ENCODE assay signal across 13 cellular contexts in genomic region chr5:170571331-170571731, GRCh38.
DNase-seq lines count a peak whose midpoint lies in the region; ATAC-seq, FAIRE-seq and TF ChIP-seq lines count a peak whose summit lies in the region.
"Had no signal": no experiment of that assay in that cellular context is flagged by ENCODE, and none has a peak within 500 bp of the region (broad histone marks: within the 10 kb centered on the region; RNA-seq: fewer than 3 reads in every experiment).

No MANE protein-coding gene starts in this region.

- peak overlapping the region; percentile 92 for H3K27ac Mint-ChIP-seq in astrocyte (ENCODE audit: unreplicated experiment)

- intact Hi-C loops in left lung (cut with DNase I), result no loop called here
- intact Hi-C loops in A673 (cut with micrococcal nuclease; ENCODE audit: unreplicated experiment), result no loop called here

- in situ Hi-C loops in ACHN (cut with HindIII; ENCODE audit: low pct_ligation_motif_present, low pct_unique_long_range_greater_than_20kb, low sequenced_read_pairs), result no loop called here

- H3K4me2 ChIP-seq in astrocyte (ENCODE audit: low read length), result peak overlapping the region; percentile 48

- peak; percentile 94 for DNase-seq in ACHN
- DNase-seq in HPDE6-E6E7 (ENCODE audit: extremely low spot score), result peak; percentile 8
- peak; percentile 86 for DNase-seq in astrocyte (ENCODE audit: low read depth)
- DNase-seq in left lung, result no peak
- no peak for DNase-seq in inferior parietal cortex (ENCODE audit: extremely low spot score)
- no peak for DNase-seq in A673 (ENCODE audit: low spot score)
- no peak for DNase-seq in globus pallidus (ENCODE audit: low spot score)
- DNase-seq: activated CD4-positive, alpha-beta T cell treated with anti-CD3 and anti-CD28 coated beads, Interleukin-2, amount 50 U/mL, for 48 hours; BE2C; stimulated activated CD4-positive, alpha-beta T cell treated with anti-CD3 and anti-CD28 coated beads, Interleukin-4, amount 100 ng/mL, for 24 hours had no signal

- H3K79me2 ChIP-seq in astrocyte (ENCODE audit: insufficient read depth, low read length), result no peaks in the 10 kb centered on the region

- peaks cover 29% of the 10 kb centered on the region for H3K4me1 Mint-ChIP-seq in astrocyte (ENCODE audit: low read depth, unreplicated experiment)

- no peaks in the 10 kb centered on the region for H3K9me3 ChIP-seq in astrocyte (ENCODE audit: insufficient read depth, low read depth, low read length)
- peaks cover 0 to 3% of the 10 kb centered on the region in 2 donors for H3K9me3 ChIP-seq in left lung
- H3K9me3 ChIP-seq in A673 (ENCODE audit: low read depth, low read length, poor library complexity, severe bottlenecking), result no peaks in the 10 kb centered on the region
- H3K9me3 ChIP-seq: BE2C had no signal

- no peak for TF ChIP-seq CTCF in astrocyte (IDR thresholded peaks at IDR 0.05; ENCODE audit: insufficient read depth, low read depth, low read length)
- TF ChIP-seq CTCF in left lung (IDR thresholded peaks at IDR 0.05), result no peak
- TF ChIP-seq CTCF in A673 (conservative IDR thresholded peaks at IDR 0.05; ENCODE audit: low read depth, low read length), result no peak

- peaks cover 16% of the 10 kb centered on the region for H3K27me3 Mint-ChIP-seq in astrocyte (ENCODE audit: low read depth, unreplicated experiment)

- no TSS peak for BruUV-seq in A673 (replicated peaks; lab: Mats Ljungman, UMichigan)

- no peak for FAIRE-seq in astrocyte (lab: Jason Lieb, UNC)
- FAIRE-seq: islet of Langerhans, K562 had no signal

- peaks cover 6% of the 10 kb centered on the region for H3K9me3 Mint-ChIP-seq in astrocyte (ENCODE audit: unreplicated experiment)

- no peaks in the 10 kb centered on the region for H3K36me3 Mint-ChIP-seq in astrocyte (ENCODE audit: low read depth, unreplicated experiment)

- no peak overlapping the region for H3K27ac ChIP-seq in astrocyte (ENCODE audit: low read depth, low read length)
- H3K27ac ChIP-seq in left lung, result no peak overlapping the region
- H3K27ac ChIP-seq in A673 (ENCODE audit: low read depth, low read length, poor library complexity, severe bottlenecking), result no peak overlapping the region

- H3K27me3 ChIP-seq in astrocyte (ENCODE audit: insufficient read depth, low read length) (peaks cover 6% of the 10 kb centered on the region), left lung (peaks cover 12 to 43% of the 10 kb centered on the region in 2 donors), A673 (replicated peaks; ENCODE audit: insufficient read depth, low read depth, low read length, poor library complexity) (peaks cover 6% of the 10 kb centered on the region)

- H4K20me1 ChIP-seq in astrocyte (ENCODE audit: insufficient read depth, low read length), result no peaks in the 10 kb centered on the region

- H3K4me3 ChIP-seq in astrocyte (ENCODE audit: insufficient read depth, low read depth, low read length) (no peak overlapping the region), left lung (no peak overlapping the region), A673 (ENCODE audit: low read depth, low read length, poor library complexity, severe bottlenecking) (no peak overlapping the region)
- H3K4me3 ChIP-seq: K562 had no signal

- POLR2A ChIA-PET in A673 (lab: Charles Lee; ENCODE audit: low non-redundant PET), result no interaction called here

- peak; percentile 45 for ATAC-seq in left lung
- ATAC-seq in HG03457 (IDR thresholded peaks at IDR 0.05; ENCODE audit: unreplicated experiment), result no peak
- ATAC-seq: K562 had no signal

- H3K4me3 Mint-ChIP-seq in astrocyte (ENCODE audit: unreplicated experiment), result no peak overlapping the region

- H3K4me1 ChIP-seq in astrocyte (ENCODE audit: insufficient read depth, low read length) (peaks cover 14% of the 10 kb centered on the region), left lung (peaks cover 0 to 4% of the 10 kb centered on the region in 2 donors), A673 (ENCODE audit: insufficient read depth, low read length, poor library complexity, severe bottlenecking) (no peaks in the 10 kb centered on the region)
- H3K4me1 ChIP-seq: BE2C had no signal

- H3K36me3 ChIP-seq in astrocyte (ENCODE audit: insufficient read depth, low read length) (no peaks in the 10 kb centered on the region), left lung (no peaks in the 10 kb centered on the region), A673 (ENCODE audit: insufficient read depth, low read length, poor library complexity, severe bottlenecking) (no peaks in the 10 kb centered on the region)
- H3K36me3 ChIP-seq: BE2C had no signal

- CTCF ChIA-PET in A673 (lab: Charles Lee), result no interaction called here

- H3K9ac ChIP-seq in astrocyte (ENCODE audit: low read length), result no peak overlapping the region

- H2AFZ ChIP-seq in astrocyte (ENCODE audit: low read depth, low read length), result no peak overlapping the region

Comparison
In these comparisons a context has a peak if more than half of its experiments do, and no peak if none do; other contexts are left out.
1. DNase-seq: peak in ACHN (single experiment), HPDE6-E6E7 (single experiment) and astrocyte (single experiment); none in left lung (0 of 2), inferior parietal cortex (single experiment), A673 (single experiment) and globus pallidus (single experiment).